14 cellular contexts compared by ENCODE assay signal in the genomic region with DNA sequence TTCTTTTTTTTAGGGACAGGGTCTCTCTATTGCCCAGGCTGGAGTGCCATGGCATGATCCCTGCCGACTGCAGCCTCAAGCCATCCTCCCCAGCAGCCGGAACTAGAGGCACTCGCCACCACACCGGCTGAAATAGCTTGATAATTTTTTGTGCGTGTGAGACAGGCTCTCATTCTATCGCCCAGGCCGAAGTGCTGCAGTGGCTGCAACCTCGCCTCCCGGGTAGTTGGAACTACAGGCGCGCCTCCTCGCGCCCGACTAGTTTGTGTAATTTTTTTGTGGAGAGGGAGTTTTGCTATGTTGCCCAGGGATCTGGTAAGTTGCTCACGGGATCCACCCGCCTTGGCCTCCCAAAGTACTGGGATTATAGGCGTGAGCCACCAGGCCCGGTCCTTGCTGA. TPM values are rescaled to one million over a fixed set of nuclear protein-coding genes. Genes with fewer than 3 reads are reported as not detected.
DNase-seq lines count a peak whose midpoint lies in the region; ATAC-seq and TF ChIP-seq lines count a peak whose summit lies in the region.
"Had no signal": no experiment of that assay in that cellular context is flagged by ENCODE, and none has a peak within 500 bp of the region (broad histone marks: within the 10 kb centered on the region; RNA-seq: fewer than 3 reads in every experiment).

No MANE protein-coding gene starts in this region.

- H3K27me3 Mint-ChIP-seq in activated T-cell treated with anti-CD3 and anti-CD28 coated beads, Interleukin-2, amount 50 U/mL, for 4 hours (ENCODE audit: low read depth) = no peaks in the 10 kb centered on the region
- H3K27me3 Mint-ChIP-seq in activated CD4-positive, alpha-beta memory T cell treated with anti-CD3 and anti-CD28 coated beads, Interleukin-2, amount 10 ng/mL, durations not matched to agents 7 days and 5 days = no peaks in the 10 kb centered on the region
- H3K27me3 Mint-ChIP-seq in neural crest cell (ENCODE audit: low read depth) = no peaks in the 10 kb centered on the region

- ATAC-seq in activated T-cell treated with anti-CD3 and anti-CD28 coated beads, Interleukin-2, amount 50 U/mL, for 4 hours = no peak
- no peak for ATAC-seq in HG02884 (IDR thresholded peaks at IDR 0.05; ENCODE audit: unreplicated experiment)
- no peak for ATAC-seq in HG03457 (IDR thresholded peaks at IDR 0.05; ENCODE audit: unreplicated experiment)
- ATAC-seq: left cardiac atrium had no signal

- peak overlapping the region; percentile 99 for H3K4me3 Mint-ChIP-seq in activated T-cell treated with anti-CD3 and anti-CD28 coated beads, Interleukin-2, amount 50 U/mL, for 4 hours
- peak overlapping the region; percentile 41 for H3K4me3 Mint-ChIP-seq in activated CD4-positive, alpha-beta memory T cell treated with anti-CD3 and anti-CD28 coated beads, Interleukin-2, amount 10 ng/mL, durations not matched to agents 7 days and 5 days
- peak overlapping the region; percentile 99 for H3K4me3 Mint-ChIP-seq in neural crest cell

- peaks cover 40% of the 10 kb centered on the region for H3K4me1 Mint-ChIP-seq in activated T-cell treated with anti-CD3 and anti-CD28 coated beads, Interleukin-2, amount 50 U/mL, for 4 hours (ENCODE audit: low read depth)
- H3K4me1 Mint-ChIP-seq in activated CD4-positive, alpha-beta memory T cell treated with anti-CD3 and anti-CD28 coated beads, Interleukin-2, amount 10 ng/mL, durations not matched to agents 7 days and 5 days = peaks cover 59% of the 10 kb centered on the region
- H3K4me1 Mint-ChIP-seq in neural crest cell = peaks cover 23% of the 10 kb centered on the region

- POLR2A ChIA-PET in activated CD4-positive, alpha-beta memory T cell treated with anti-CD3 and anti-CD28 coated beads, Interleukin-2, amount 10 ng/mL, durations not matched to agents 7 days and 5 days (lab: Charles Lee) = interaction anchor here (2.4 kb wide), 1 partner anchor 54 kb away, joined by 8 read pairs; the partner anchor contains the start of gene ABHD11

- H3K27ac Mint-ChIP-seq in activated CD4-positive, alpha-beta memory T cell treated with anti-CD3 and anti-CD28 coated beads, Interleukin-2, amount 10 ng/mL, durations not matched to agents 7 days and 5 days = no peak overlapping the region
- no peak overlapping the region for H3K27ac Mint-ChIP-seq in neural crest cell (ENCODE audit: unreplicated experiment)

- TF ChIP-seq CTCF in neural crest cell (conservative IDR thresholded peaks at IDR 0.05) = no peak

- CTCF ChIA-PET in activated CD4-positive, alpha-beta memory T cell treated with anti-CD3 and anti-CD28 coated beads, Interleukin-2, amount 10 ng/mL, durations not matched to agents 7 days and 5 days (lab: Charles Lee) = interaction anchor here (1.7 kb wide), 1 partner anchor 49 kb away, joined by 4 read pairs; no protein-coding TSS in a partner anchor

- no peaks in the 10 kb centered on the region for H3K9me3 Mint-ChIP-seq in activated T-cell treated with anti-CD3 and anti-CD28 coated beads, Interleukin-2, amount 50 U/mL, for 4 hours
- no peaks in the 10 kb centered on the region for H3K9me3 Mint-ChIP-seq in activated CD4-positive, alpha-beta memory T cell treated with anti-CD3 and anti-CD28 coated beads, Interleukin-2, amount 10 ng/mL, durations not matched to agents 7 days and 5 days
- no peaks in the 10 kb centered on the region for H3K9me3 Mint-ChIP-seq in neural crest cell

- DNase-seq in activated T-cell treated with anti-CD3 and anti-CD28 coated beads, Interleukin-2, amount 50 U/mL, for 4 hours = no peak
- no peak for DNase-seq in activated T-cell treated with anti-CD3 and anti-CD28 coated beads, Interleukin-2, amount 50 U/mL, for 48 hours
- DNase-seq in activated CD4-positive, alpha-beta memory T cell treated with anti-CD3 and anti-CD28 coated beads, Interleukin-2, amount 10 ng/mL, durations not matched to agents 7 days and 5 days = no peak
- DNase-seq in neural crest cell (ENCODE audit: low read depth, low spot score) = no peak
- DNase-seq: activated CD4-positive, alpha-beta T cell treated with anti-CD3 and anti-CD28 coated beads for 1 hour; activated naive CD4-positive, alpha-beta T cell treated with Interleukin-2 at 50 U/mL for 16 hours; DMS153; head of caudate nucleus; left cardiac atrium; retina; SK-N-SH; stimulated activated CD4-positive, alpha-beta T cell treated with anti-CD3 and anti-CD28 coated beads, Interleukin-1b, Interleukin-23, amount 100 ng/mL, for 48 hours had no signal

- H3K36me3 Mint-ChIP-seq in activated T-cell treated with anti-CD3 and anti-CD28 coated beads, Interleukin-2, amount 50 U/mL, for 4 hours (ENCODE audit: insufficient read depth) = peaks cover 25% of the 10 kb centered on the region
- peaks cover 36% of the 10 kb centered on the region for H3K36me3 Mint-ChIP-seq in activated CD4-positive, alpha-beta memory T cell treated with anti-CD3 and anti-CD28 coated beads, Interleukin-2, amount 10 ng/mL, durations not matched to agents 7 days and 5 days (ENCODE audit: low read depth)
- H3K36me3 Mint-ChIP-seq in neural crest cell (ENCODE audit: low read depth) = peaks cover 15% of the 10 kb centered on the region

RNA-seq across cellular contexts. Expression of gene BUD23, which starts 1.9 kb away (rescaled TPM):
- 100 to 1,000 TPM; 166 to 197 (median 178) TPM for total RNA-seq in activated T-cell treated with anti-CD3 and anti-CD28 coated beads, Interleukin-2, amount 50 U/mL, for 4 hours
- total RNA-seq in activated CD4-positive, alpha-beta memory T cell treated with anti-CD3 and anti-CD28 coated beads, Interleukin-2, amount 10 ng/mL, durations not matched to agents 7 days and 5 days = 10 to 100 TPM; 57.0 to 57.2 TPM
- total RNA-seq in neural crest cell = 66.9 and 70.8 TPM in 2 replicates

RNA-seq across cellular contexts. Expression of gene DNAJC30, which starts 2.1 kb away (rescaled TPM):
- total RNA-seq in activated T-cell treated with anti-CD3 and anti-CD28 coated beads, Interleukin-2, amount 50 U/mL, for 4 hours = 10 to 100 TPM; 11.9 to 12.7 (median 12.0) TPM
- total RNA-seq in activated CD4-positive, alpha-beta memory T cell treated with anti-CD3 and anti-CD28 coated beads, Interleukin-2, amount 10 ng/mL, durations not matched to agents 7 days and 5 days = 1 to 10 TPM; 5.9 to 6.4 TPM
- 11.1 and 11.4 TPM in 2 replicates for total RNA-seq in neural crest cell

RNA-seq across cellular contexts. Expression of gene VPS37D, which starts 17.7 kb away (rescaled TPM):
- under 1 TPM in 2 of 3 donors, not detected in 1; 0.16 to 0.25 TPM for total RNA-seq in activated T-cell treated with anti-CD3 and anti-CD28 coated beads, Interleukin-2, amount 50 U/mL, for 4 hours
- under 1 TPM; 0.33 to 0.40 TPM for total RNA-seq in activated CD4-positive, alpha-beta memory T cell treated with anti-CD3 and anti-CD28 coated beads, Interleukin-2, amount 10 ng/mL, durations not matched to agents 7 days and 5 days
- total RNA-seq in neural crest cell = 10.0 and 10.1 TPM in 2 replicates

RNA-seq across cellular contexts. Expression of gene STX1A, which starts 34.2 kb away (rescaled TPM):
- 10 to 100 TPM; 23.0 to 25.0 (median 24.7) TPM for total RNA-seq in activated T-cell treated with anti-CD3 and anti-CD28 coated beads, Interleukin-2, amount 50 U/mL, for 4 hours
- total RNA-seq in activated CD4-positive, alpha-beta memory T cell treated with anti-CD3 and anti-CD28 coated beads, Interleukin-2, amount 10 ng/mL, durations not matched to agents 7 days and 5 days = 10 to 100 TPM; 27.9 to 30.7 TPM
- total RNA-seq in neural crest cell = 16.4 and 17.7 TPM in 2 replicates

RNA-seq across cellular contexts. Expression of gene ABHD11, which starts 53.3 kb away (rescaled TPM):
- total RNA-seq in activated T-cell treated with anti-CD3 and anti-CD28 coated beads, Interleukin-2, amount 50 U/mL, for 4 hours = 10 to 100 TPM; 20.6 to 26.4 (median 21.0) TPM
- 10 to 100 TPM; 12.3 to 13.7 TPM for total RNA-seq in activated CD4-positive, alpha-beta memory T cell treated with anti-CD3 and anti-CD28 coated beads, Interleukin-2, amount 10 ng/mL, durations not matched to agents 7 days and 5 days
- total RNA-seq in neural crest cell = 23.3 and 26.4 TPM in 2 replicates

Comparison
In these comparisons a context has a peak if more than half of its experiments do, and no peak if none do; other contexts are left out.
1. H3K4me3 Mint-ChIP-seq: peak in every context shown above with its lines; median percentile 99 in activated T-cell treated with anti-CD3 and anti-CD28 coated beads, Interleukin-2, amount 50 U/mL, for 4 hours; 99 in neural crest cell; 41 in activated CD4-positive, alpha-beta memory T cell treated with anti-CD3 and anti-CD28 coated beads, Interleukin-2, amount 10 ng/mL, durations not matched to agents 7 days and 5 days.